In the genomic region with DNA sequence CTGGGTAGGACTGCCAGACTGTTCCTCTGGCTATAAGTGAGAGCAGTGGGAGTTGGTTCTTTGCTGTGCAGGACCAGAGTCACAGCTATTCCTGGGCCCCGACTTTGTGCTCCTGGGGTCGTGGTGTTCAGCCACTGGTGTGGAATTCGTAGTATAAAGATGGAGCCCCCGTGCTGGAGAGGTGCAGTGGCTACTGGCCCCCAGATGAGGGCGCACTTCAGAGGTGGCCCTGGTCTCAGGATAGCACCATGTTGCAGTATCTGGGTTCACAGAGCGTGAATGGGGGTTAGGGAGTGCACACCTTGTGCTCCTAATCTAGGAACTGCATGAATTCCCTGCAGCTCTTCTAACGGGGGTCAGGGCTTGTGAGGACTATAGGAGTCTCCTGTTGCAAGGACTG, we compare ENCODE assay signal across 1 cellular context.
TF ChIP-seq lines count a peak whose summit lies in the region.

No MANE protein-coding gene starts in this region.

TF ChIP-seq in GM12878, 131 proteins besides CTCF, POLR2A, EP300 and RAD21:
- TF ChIP-seq, protein P1, sequence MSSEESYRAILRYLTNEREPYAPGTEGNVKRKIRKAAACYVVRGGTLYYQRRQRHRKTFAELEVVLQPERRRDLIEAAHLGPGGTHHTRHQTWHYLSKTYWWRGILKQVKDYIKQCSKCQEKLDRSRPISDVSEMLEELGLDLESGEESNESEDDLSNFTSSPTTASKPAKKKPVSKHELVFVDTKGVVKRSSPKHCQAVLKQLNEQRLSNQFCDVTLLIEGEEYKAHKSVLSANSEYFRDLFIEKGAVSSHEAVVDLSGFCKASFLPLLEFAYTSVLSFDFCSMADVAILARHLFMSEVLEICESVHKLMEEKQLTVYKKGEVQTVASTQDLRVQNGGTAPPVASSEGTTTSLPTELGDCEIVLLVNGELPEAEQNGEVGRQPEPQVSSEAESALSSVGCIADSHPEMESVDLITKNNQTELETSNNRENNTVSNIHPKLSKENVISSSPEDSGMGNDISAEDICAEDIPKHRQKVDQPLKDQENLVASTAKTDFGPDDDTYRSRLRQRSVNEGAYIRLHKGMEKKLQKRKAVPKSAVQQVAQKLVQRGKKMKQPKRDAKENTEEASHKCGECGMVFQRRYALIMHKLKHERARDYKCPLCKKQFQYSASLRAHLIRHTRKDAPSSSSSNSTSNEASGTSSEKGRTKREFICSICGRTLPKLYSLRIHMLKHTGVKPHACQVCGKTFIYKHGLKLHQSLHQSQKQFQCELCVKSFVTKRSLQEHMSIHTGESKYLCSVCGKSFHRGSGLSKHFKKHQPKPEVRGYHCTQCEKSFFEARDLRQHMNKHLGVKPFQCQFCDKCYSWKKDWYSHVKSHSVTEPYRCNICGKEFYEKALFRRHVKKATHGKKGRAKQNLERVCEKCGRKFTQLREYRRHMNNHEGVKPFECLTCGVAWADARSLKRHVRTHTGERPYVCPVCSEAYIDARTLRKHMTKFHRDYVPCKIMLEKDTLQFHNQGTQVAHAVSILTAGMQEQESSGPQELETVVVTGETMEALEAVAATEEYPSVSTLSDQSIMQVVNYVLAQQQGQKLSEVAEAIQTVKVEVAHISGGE (CRISPR knock-in tag; IDR thresholded peaks at IDR 0.05): no peak
- TF ChIP-seq TCF7 (IDR thresholded peaks at IDR 0.05; ENCODE audit: borderline replicate concordance): no peak
- no peak for TF ChIP-seq SMAD5 (IDR thresholded peaks at IDR 0.05; ENCODE audit: low read depth)
- no peak for TF ChIP-seq ZSCAN29 (IDR thresholded peaks at IDR 0.05)
- no peak for TF ChIP-seq RFX5 (IDR thresholded peaks at IDR 0.05; ENCODE audit: low read depth, low read length)
- TF ChIP-seq MYB (IDR thresholded peaks at IDR 0.05; ENCODE audit: borderline replicate concordance, low read depth, low read length): no peak
- no peak for TF ChIP-seq NR2C1 (IDR thresholded peaks at IDR 0.05)
- TF ChIP-seq TCF3 (IDR thresholded peaks at IDR 0.05; ENCODE audit: borderline replicate concordance, insufficient read depth, low read depth, low read length): no peak
- no peak for TF ChIP-seq HDGF (IDR thresholded peaks at IDR 0.05)
- TF ChIP-seq ZNF207 (IDR thresholded peaks at IDR 0.05; ENCODE audit: borderline replicate concordance): no peak
- TF ChIP-seq IKZF2 (IDR thresholded peaks at IDR 0.05): no peak
- no peak for TF ChIP-seq EED (IDR thresholded peaks at IDR 0.05; ENCODE audit: low read depth)
- no peak for TF ChIP-seq RB1 (IDR thresholded peaks at IDR 0.05; ENCODE audit: borderline replicate concordance)
- no peak for TF ChIP-seq NR2C2 (IDR thresholded peaks at IDR 0.05; ENCODE audit: borderline replicate concordance, control insufficient read depth, insufficient read length, low read depth)
- TF ChIP-seq PML (IDR thresholded peaks at IDR 0.05; ENCODE audit: low read length): no peak
- TF ChIP-seq, protein P2, sequence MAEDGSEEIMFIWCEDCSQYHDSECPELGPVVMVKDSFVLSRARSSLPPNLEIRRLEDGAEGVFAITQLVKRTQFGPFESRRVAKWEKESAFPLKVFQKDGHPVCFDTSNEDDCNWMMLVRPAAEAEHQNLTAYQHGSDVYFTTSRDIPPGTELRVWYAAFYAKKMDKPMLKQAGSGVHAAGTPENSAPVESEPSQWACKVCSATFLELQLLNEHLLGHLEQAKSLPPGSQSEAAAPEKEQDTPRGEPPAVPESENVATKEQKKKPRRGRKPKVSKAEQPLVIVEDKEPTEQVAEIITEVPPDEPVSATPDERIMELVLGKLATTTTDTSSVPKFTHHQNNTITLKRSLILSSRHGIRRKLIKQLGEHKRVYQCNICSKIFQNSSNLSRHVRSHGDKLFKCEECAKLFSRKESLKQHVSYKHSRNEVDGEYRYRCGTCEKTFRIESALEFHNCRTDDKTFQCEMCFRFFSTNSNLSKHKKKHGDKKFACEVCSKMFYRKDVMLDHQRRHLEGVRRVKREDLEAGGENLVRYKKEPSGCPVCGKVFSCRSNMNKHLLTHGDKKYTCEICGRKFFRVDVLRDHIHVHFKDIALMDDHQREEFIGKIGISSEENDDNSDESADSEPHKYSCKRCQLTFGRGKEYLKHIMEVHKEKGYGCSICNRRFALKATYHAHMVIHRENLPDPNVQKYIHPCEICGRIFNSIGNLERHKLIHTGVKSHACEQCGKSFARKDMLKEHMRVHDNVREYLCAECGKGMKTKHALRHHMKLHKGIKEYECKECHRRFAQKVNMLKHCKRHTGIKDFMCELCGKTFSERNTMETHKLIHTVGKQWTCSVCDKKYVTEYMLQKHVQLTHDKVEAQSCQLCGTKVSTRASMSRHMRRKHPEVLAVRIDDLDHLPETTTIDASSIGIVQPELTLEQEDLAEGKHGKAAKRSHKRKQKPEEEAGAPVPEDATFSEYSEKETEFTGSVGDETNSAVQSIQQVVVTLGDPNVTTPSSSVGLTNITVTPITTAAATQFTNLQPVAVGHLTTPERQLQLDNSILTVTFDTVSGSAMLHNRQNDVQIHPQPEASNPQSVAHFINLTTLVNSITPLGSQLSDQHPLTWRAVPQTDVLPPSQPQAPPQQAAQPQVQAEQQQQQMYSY (CRISPR knock-in tag; IDR thresholded peaks at IDR 0.05): no peak
- TF ChIP-seq, protein P3, sequence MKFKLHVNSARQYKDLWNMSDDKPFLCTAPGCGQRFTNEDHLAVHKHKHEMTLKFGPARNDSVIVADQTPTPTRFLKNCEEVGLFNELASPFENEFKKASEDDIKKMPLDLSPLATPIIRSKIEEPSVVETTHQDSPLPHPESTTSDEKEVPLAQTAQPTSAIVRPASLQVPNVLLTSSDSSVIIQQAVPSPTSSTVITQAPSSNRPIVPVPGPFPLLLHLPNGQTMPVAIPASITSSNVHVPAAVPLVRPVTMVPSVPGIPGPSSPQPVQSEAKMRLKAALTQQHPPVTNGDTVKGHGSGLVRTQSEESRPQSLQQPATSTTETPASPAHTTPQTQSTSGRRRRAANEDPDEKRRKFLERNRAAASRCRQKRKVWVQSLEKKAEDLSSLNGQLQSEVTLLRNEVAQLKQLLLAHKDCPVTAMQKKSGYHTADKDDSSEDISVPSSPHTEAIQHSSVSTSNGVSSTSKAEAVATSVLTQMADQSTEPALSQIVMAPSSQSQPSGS (IDR thresholded peaks at IDR 0.05; ENCODE audit: low read length): no peak
- TF ChIP-seq MEF2A (IDR thresholded peaks at IDR 0.05; ENCODE audit: insufficient read depth, low read depth, low read length): no peak
